In the genomic region with DNA sequence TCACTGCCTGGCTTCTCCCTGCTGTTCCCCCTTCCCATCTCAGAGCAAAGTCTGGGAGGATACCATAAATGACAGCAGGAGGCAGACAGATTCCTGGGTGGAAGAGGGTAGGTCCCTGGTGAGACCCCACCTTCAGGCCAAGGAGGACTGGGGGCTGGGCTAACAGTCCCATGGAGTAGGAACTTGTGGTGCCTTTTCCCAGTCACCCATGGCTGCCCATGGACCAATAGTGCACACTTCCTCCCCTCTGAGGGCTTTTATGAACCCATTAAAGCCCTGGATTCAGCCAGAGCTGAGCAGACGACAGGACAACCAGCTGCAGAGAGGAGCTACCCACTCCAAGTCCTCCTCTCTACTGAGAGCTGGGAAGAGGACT, we compare ENCODE assay signal across 1 cellular context.
TF ChIP-seq lines count a peak whose summit lies in the region.

No MANE protein-coding gene starts in this region.

TF ChIP-seq in HepG2, 621 proteins besides CTCF, POLR2A, EP300 and RAD21 (continued from another document and continues in another):
- TF ChIP-seq, protein P1, sequence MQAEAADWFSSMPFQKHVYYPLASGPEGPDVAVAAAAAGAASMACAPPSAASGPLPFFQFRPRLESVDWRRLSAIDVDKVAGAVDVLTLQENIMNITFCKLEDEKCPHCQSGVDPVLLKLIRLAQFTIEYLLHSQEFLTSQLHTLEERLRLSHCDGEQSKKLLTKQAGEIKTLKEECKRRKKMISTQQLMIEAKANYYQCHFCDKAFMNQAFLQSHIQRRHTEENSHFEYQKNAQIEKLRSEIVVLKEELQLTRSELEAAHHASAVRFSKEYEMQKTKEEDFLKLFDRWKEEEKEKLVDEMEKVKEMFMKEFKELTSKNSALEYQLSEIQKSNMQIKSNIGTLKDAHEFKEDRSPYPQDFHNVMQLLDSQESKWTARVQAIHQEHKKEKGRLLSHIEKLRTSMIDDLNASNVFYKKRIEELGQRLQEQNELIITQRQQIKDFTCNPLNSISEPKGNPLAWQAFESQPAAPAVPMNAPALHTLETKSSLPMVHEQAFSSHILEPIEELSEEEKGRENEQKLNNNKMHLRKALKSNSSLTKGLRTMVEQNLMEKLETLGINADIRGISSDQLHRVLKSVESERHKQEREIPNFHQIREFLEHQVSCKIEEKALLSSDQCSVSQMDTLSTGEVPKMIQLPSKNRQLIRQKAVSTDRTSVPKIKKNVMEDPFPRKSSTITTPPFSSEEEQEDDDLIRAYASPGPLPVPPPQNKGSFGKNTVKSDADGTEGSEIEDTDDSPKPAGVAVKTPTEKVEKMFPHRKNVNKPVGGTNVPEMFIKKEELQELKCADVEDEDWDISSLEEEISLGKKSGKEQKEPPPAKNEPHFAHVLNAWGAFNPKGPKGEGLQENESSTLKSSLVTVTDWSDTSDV (CRISPR knock-in tag; IDR thresholded peaks at IDR 0.05): no peak
- no peak for TF ChIP-seq KDM3A (CRISPR knock-in tag; IDR thresholded peaks at IDR 0.05; ENCODE audit: low read depth)
- TF ChIP-seq MAFF (IDR thresholded peaks at IDR 0.05; ENCODE audit: low read depth, low read length): no peak
- TF ChIP-seq, protein P2, sequence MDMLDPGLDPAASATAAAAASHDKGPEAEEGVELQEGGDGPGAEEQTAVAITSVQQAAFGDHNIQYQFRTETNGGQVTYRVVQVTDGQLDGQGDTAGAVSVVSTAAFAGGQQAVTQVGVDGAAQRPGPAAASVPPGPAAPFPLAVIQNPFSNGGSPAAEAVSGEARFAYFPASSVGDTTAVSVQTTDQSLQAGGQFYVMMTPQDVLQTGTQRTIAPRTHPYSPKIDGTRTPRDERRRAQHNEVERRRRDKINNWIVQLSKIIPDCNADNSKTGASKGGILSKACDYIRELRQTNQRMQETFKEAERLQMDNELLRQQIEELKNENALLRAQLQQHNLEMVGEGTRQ (IDR thresholded peaks at IDR 0.05; ENCODE audit: low read depth, low read length): no peak
- TF ChIP-seq, protein P2 (CRISPR knock-in tag; IDR thresholded peaks at IDR 0.05; ENCODE audit: borderline replicate concordance): no peak
- TF ChIP-seq BCL6 (CRISPR knock-in tag; IDR thresholded peaks at IDR 0.05): no peak
- TF ChIP-seq, protein P3, sequence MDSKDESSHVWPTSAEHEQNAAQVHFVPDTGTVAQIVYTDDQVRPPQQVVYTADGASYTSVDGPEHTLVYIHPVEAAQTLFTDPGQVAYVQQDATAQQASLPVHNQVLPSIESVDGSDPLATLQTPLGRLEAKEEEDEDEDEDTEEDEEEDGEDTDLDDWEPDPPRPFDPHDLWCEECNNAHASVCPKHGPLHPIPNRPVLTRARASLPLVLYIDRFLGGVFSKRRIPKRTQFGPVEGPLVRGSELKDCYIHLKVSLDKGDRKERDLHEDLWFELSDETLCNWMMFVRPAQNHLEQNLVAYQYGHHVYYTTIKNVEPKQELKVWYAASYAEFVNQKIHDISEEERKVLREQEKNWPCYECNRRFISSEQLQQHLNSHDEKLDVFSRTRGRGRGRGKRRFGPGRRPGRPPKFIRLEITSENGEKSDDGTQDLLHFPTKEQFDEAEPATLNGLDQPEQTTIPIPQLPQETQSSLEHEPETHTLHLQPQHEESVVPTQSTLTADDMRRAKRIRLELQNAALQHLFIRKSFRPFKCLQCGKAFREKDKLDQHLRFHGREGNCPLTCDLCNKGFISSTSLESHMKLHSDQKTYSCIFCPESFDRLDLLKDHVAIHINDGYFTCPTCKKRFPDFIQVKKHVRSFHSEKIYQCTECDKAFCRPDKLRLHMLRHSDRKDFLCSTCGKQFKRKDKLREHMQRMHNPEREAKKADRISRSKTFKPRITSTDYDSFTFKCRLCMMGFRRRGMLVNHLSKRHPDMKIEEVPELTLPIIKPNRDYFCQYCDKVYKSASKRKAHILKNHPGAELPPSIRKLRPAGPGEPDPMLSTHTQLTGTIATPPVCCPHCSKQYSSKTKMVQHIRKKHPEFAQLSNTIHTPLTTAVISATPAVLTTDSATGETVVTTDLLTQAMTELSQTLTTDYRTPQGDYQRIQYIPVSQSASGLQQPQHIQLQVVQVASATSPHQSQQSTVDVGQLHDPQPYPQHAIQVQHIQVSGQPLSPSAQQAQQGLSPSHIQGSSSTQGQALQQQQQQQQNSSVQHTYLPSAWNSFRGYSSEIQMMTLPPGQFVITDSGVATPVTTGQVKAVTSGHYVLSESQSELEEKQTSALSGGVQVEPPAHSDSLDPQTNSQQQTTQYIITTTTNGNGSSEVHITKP (CRISPR knock-in tag; IDR thresholded peaks at IDR 0.05; ENCODE audit: low read depth): peak; percentile 84
- no peak for TF ChIP-seq NFYB (CRISPR knock-in tag; IDR thresholded peaks at IDR 0.05)
- peak; percentile 34; the same call in 1 of the 2 replicates for TF ChIP-seq PITX1 (CRISPR knock-in tag; IDR thresholded peaks at IDR 0.05)
- TF ChIP-seq ZNF30 (CRISPR knock-in tag; IDR thresholded peaks at IDR 0.05): no peak
- TF ChIP-seq TAF1 (CRISPR knock-in tag; IDR thresholded peaks at IDR 0.05): peak; percentile 3; the same call in 1 of the 2 replicates
- TF ChIP-seq MED1 (CRISPR knock-in tag; IDR thresholded peaks at IDR 0.05): no peak
- no peak for TF ChIP-seq ZNF136 (CRISPR knock-in tag; IDR thresholded peaks at IDR 0.05; ENCODE audit: low read depth)
- TF ChIP-seq, protein P4, sequence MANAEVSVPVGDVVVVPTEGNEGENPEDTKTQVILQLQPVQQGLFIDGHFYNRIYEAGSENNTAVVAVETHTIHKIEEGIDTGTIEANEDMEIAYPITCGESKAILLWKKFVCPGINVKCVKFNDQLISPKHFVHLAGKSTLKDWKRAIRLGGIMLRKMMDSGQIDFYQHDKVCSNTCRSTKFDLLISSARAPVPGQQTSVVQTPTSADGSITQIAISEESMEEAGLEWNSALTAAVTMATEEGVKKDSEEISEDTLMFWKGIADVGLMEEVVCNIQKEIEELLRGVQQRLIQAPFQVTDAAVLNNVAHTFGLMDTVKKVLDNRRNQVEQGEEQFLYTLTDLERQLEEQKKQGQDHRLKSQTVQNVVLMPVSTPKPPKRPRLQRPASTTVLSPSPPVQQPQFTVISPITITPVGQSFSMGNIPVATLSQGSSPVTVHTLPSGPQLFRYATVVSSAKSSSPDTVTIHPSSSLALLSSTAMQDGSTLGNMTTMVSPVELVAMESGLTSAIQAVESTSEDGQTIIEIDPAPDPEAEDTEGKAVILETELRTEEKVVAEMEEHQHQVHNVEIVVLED (CRISPR knock-in tag; IDR thresholded peaks at IDR 0.05; ENCODE audit: borderline replicate concordance): no peak
- TF ChIP-seq ZNF563 (CRISPR knock-in tag; IDR thresholded peaks at IDR 0.05): no peak
- no peak for TF ChIP-seq SP2 (CRISPR knock-in tag; IDR thresholded peaks at IDR 0.05)
- TF ChIP-seq ZNF772 (CRISPR knock-in tag; IDR thresholded peaks at IDR 0.05): 0 out of 2 replicates have a peak, but pooled peaks have one; percentile 32
- no peak for TF ChIP-seq TMF1 (CRISPR knock-in tag; IDR thresholded peaks at IDR 0.05; ENCODE audit: low read depth)
- TF ChIP-seq, protein P5, sequence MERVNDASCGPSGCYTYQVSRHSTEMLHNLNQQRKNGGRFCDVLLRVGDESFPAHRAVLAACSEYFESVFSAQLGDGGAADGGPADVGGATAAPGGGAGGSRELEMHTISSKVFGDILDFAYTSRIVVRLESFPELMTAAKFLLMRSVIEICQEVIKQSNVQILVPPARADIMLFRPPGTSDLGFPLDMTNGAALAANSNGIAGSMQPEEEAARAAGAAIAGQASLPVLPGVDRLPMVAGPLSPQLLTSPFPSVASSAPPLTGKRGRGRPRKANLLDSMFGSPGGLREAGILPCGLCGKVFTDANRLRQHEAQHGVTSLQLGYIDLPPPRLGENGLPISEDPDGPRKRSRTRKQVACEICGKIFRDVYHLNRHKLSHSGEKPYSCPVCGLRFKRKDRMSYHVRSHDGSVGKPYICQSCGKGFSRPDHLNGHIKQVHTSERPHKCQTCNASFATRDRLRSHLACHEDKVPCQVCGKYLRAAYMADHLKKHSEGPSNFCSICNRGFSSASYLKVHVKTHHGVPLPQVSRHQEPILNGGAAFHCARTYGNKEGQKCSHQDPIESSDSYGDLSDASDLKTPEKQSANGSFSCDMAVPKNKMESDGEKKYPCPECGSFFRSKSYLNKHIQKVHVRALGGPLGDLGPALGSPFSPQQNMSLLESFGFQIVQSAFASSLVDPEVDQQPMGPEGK (CRISPR knock-in tag; IDR thresholded peaks at IDR 0.05): no peak
- 0 out of 2 replicates have a peak, but pooled peaks have one; percentile 9 for TF ChIP-seq BHLHE40 (IDR thresholded peaks at IDR 0.05; ENCODE audit: low read length)
- TF ChIP-seq, protein P6, sequence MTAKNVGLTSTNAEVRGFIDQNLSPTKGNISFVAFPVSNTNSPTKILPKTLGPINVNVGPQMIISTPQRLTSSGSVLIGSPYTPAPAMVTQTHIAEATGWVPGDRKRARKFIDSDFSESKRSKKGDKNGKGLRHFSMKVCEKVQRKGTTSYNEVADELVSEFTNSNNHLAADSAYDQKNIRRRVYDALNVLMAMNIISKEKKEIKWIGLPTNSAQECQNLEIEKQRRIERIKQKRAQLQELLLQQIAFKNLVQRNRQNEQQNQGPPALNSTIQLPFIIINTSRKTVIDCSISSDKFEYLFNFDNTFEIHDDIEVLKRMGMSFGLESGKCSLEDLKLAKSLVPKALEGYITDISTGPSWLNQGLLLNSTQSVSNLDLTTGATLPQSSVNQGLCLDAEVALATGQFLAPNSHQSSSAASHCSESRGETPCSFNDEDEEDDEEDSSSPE (CRISPR knock-in tag; IDR thresholded peaks at IDR 0.05): no peak
- no peak for TF ChIP-seq IKZF1 (IDR thresholded peaks at IDR 0.05)
- no peak for TF ChIP-seq ZMAT3 (CRISPR knock-in tag; conservative IDR thresholded peaks at IDR 0.05)
- TF ChIP-seq MEF2D (CRISPR knock-in tag; IDR thresholded peaks at IDR 0.05): 0 out of 2 replicates have a peak, but pooled peaks have one; percentile 1
- no peak for TF ChIP-seq ZNF121 (CRISPR knock-in tag; IDR thresholded peaks at IDR 0.05)
- no peak for TF ChIP-seq MATR3 (CRISPR knock-in tag; IDR thresholded peaks at IDR 0.05)
- TF ChIP-seq ZNF781 (CRISPR knock-in tag; IDR thresholded peaks at IDR 0.05; ENCODE audit: borderline replicate concordance, not compliant biosample characterization): no peak
- no peak for TF ChIP-seq NRL (CRISPR knock-in tag; IDR thresholded peaks at IDR 0.05; ENCODE audit: borderline replicate concordance)
- no peak for TF ChIP-seq IKZF4 (CRISPR knock-in tag; IDR thresholded peaks at IDR 0.05; ENCODE audit: borderline replicate concordance, low read depth, not compliant biosample characterization)
- TF ChIP-seq, protein P7, sequence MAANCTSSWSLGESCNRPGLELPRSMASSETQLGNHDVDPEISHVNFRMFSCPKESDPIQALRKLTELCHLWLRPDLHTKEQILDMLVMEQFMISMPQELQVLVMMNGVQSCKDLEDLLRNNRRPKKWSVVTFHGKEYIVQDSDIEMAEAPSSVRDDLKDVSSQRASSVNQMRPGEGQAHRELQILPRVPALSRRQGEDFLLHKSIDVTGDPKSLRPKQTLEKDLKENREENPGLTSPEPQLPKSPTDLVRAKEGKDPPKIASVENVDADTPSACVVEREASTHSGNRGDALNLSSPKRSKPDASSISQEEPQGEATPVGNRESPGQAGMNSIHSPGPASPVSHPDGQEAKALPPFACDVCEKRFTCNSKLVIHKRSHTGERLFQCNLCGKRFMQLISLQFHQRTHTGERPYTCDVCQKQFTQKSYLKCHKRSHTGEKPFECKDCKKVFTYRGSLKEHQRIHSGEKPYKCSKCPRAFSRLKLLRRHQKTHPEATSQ (CRISPR knock-in tag; IDR thresholded peaks at IDR 0.05; ENCODE audit: borderline replicate concordance): no peak
- TF ChIP-seq, protein P8, sequence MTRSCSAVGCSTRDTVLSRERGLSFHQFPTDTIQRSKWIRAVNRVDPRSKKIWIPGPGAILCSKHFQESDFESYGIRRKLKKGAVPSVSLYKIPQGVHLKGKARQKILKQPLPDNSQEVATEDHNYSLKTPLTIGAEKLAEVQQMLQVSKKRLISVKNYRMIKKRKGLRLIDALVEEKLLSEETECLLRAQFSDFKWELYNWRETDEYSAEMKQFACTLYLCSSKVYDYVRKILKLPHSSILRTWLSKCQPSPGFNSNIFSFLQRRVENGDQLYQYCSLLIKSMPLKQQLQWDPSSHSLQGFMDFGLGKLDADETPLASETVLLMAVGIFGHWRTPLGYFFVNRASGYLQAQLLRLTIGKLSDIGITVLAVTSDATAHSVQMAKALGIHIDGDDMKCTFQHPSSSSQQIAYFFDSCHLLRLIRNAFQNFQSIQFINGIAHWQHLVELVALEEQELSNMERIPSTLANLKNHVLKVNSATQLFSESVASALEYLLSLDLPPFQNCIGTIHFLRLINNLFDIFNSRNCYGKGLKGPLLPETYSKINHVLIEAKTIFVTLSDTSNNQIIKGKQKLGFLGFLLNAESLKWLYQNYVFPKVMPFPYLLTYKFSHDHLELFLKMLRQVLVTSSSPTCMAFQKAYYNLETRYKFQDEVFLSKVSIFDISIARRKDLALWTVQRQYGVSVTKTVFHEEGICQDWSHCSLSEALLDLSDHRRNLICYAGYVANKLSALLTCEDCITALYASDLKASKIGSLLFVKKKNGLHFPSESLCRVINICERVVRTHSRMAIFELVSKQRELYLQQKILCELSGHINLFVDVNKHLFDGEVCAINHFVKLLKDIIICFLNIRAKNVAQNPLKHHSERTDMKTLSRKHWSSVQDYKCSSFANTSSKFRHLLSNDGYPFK (CRISPR knock-in tag; IDR thresholded peaks at IDR 0.05; ENCODE audit: borderline replicate concordance): no peak
- TF ChIP-seq KLF9 (CRISPR knock-in tag; IDR thresholded peaks at IDR 0.05; ENCODE audit: low read depth): no peak
- TF ChIP-seq ZFX (CRISPR knock-in tag; IDR thresholded peaks at IDR 0.05; ENCODE audit: low read depth): no peak
- TF ChIP-seq, protein P9, sequence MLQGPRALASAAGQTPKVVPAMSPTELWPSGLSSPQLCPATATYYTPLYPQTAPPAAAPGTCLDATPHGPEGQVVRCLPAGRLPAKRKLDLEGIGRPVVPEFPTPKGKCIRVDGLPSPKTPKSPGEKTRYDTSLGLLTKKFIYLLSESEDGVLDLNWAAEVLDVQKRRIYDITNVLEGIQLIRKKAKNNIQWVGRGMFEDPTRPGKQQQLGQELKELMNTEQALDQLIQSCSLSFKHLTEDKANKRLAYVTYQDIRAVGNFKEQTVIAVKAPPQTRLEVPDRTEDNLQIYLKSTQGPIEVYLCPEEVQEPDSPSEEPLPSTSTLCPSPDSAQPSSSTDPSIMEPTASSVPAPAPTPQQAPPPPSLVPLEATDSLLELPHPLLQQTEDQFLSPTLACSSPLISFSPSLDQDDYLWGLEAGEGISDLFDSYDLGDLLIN (CRISPR knock-in tag; IDR thresholded peaks at IDR 0.05; ENCODE audit: borderline replicate concordance): no peak
- no peak for TF ChIP-seq TCF7L2 (IDR thresholded peaks at IDR 0.05; ENCODE audit: low read depth, low read length)
- no peak for TF ChIP-seq NCOA5 (CRISPR knock-in tag; IDR thresholded peaks at IDR 0.05)
- TF ChIP-seq MIER2 (CRISPR knock-in tag; IDR thresholded peaks at IDR 0.05): no peak
- TF ChIP-seq DNMT1 (CRISPR knock-in tag; IDR thresholded peaks at IDR 0.05): no peak
- peak; percentile 19 for TF ChIP-seq SRSF1 (optimal IDR thresholded peaks at IDR 0.05; ENCODE audit: low read depth, low read length)
- 0 out of 2 replicates have a peak, but pooled peaks have one; percentile 12 for TF ChIP-seq TBX2 (CRISPR knock-in tag; IDR thresholded peaks at IDR 0.05; ENCODE audit: borderline replicate concordance)
- no peak for TF ChIP-seq ZNF672 (CRISPR knock-in tag; IDR thresholded peaks at IDR 0.05)
- TF ChIP-seq ZNF552 (CRISPR knock-in tag; IDR thresholded peaks at IDR 0.05; ENCODE audit: borderline replicate concordance): 0 out of 2 replicates have a peak, but pooled peaks have one; percentile 9
